ENCODE assay signal across 8 cellular contexts in the genomic region with DNA sequence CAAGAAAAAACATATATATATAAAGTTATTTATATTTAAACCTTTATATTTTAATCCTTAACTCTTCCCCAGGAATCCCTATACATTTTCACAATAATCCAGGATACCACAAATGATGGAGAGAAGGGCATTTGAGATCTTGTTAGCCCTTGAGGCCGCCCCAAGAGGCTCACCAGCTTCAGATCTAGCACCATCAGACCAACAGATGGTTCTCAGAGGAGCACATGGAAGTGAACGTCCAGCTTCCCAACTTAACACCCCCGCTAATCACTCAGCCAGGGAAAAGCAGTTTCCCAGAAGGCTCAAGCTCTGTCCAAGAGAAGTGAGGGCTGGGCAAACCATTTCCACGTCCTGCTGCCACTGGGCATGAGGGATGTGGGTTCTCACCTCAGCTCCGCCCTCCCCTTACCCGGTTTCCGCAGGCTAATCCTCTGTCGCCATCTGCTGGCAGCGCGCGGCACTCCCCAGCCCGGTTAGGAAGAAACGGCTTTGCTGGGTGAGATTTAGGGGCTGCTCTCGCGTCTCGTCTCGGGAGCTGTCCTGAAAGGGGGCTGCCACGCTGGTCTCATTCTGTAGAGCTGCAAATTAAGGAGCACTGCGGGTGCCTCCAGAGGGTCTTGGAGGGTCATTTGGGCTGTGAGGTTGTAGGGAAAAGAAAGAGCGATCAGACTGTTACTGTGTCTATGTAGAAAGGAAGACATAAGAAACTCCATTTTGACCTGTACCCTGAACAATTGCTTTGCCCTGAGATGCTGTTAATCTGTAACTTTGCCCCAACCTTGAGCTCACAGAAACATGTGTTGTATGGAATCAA. TPM values are rescaled to one million over a fixed set of nuclear protein-coding genes. Genes with fewer than 3 reads are reported as not detected.
DNase-seq lines count a peak whose midpoint lies in the region; ATAC-seq and TF ChIP-seq lines count a peak whose summit lies in the region.

No MANE protein-coding gene starts in this region.

- no peak overlapping the region for H3K4me3 ChIP-seq in ACC112 (ENCODE audit: low read depth, low read length)
- no peak overlapping the region for H3K4me3 ChIP-seq in liver (ENCODE audit: low read depth in 1 of 3, low read length in 3 of 3)

- peaks cover 35% of the 10 kb centered on the region for H3K36me3 Mint-ChIP-seq in activated CD4-positive, alpha-beta T cell treated with anti-CD3 and anti-CD28 coated beads for 36 hours (ENCODE audit: low read depth)

- DNase-seq in NCI-H446 (lab: John Stamatoyannopoulos, UW) (peak; percentile 47 to 85), cerebellum (ENCODE audit: low spot score) (peak; percentile 67)
- DNase-seq in activated CD4-positive, alpha-beta T cell treated with anti-CD3 and anti-CD28 coated beads for 36 hours: peak; percentile 93
- peak; percentile 79 to 88 for DNase-seq in stimulated activated CD4-positive, alpha-beta T cell treated with anti-CD3 and anti-CD28 coated beads, Interleukin-4, amount 100 ng/mL, for 4 hours

- peak overlapping the region; percentile 61 for H3K27ac Mint-ChIP-seq in activated CD4-positive, alpha-beta T cell treated with anti-CD3 and anti-CD28 coated beads for 36 hours

- H3K9ac ChIP-seq in liver (ENCODE audit: low read depth in 1 of 2, low read length in 2 of 2): no peak overlapping the region

- H3K27me3 ChIP-seq in ACC112 (ENCODE audit: insufficient read depth, low read length) (no peaks in the 10 kb centered on the region), liver (ENCODE audit: control insufficient read depth in 4 of 4, insufficient read depth in 4 of 4, low read length in 3 of 4) (no peaks in the 10 kb centered on the region)

- peaks cover 0 to 1% (median 0%) of the 10 kb centered on the region in 4 donors for H3K9me3 ChIP-seq in liver (ENCODE audit: control insufficient read depth in 4 of 4, low read length in 3 of 4)

- 16% methylated on average over 20 of the region's 20 CpGs for WGBS in liver

- H3K4me1 Mint-ChIP-seq in activated CD4-positive, alpha-beta T cell treated with anti-CD3 and anti-CD28 coated beads for 36 hours: peaks cover 5% of the 10 kb centered on the region

- CTCF ChIA-PET in activated CD4-positive, alpha-beta T cell treated with anti-CD3 and anti-CD28 coated beads for 36 hours (lab: Charles Lee): interaction anchor here (0.6 to 3.0 kb wide), 45 partner anchors 8 to 556 kb away, joined by 3 to 42 read pairs (median 5); a partner anchor contains a TSS

- H2AFZ ChIP-seq in ACC112 (ENCODE audit: low read length, unreplicated experiment): peak overlapping the region; percentile 62

- H3K27ac ChIP-seq in ACC112 (ENCODE audit: low read depth, low read length): no peak overlapping the region
- no peak overlapping the region for H3K27ac ChIP-seq in liver (ENCODE audit: low read depth in 1 of 2, low read length in 2 of 2)

- H3K36me3 ChIP-seq in ACC112 (ENCODE audit: insufficient read depth, low read length) (peaks cover 24% of the 10 kb centered on the region), liver (ENCODE audit: control insufficient read depth in 4 of 4, insufficient read depth in 3 of 4, low read depth in 1 of 4, low read length in 3 of 4) (peaks cover 0 to 10% (median 3%) of the 10 kb centered on the region in 4 donors)

- ATAC-seq in GM18873 (IDR thresholded peaks at IDR 0.05; ENCODE audit: low FRiP score, unreplicated experiment) (peak; percentile 86), HG03108 (IDR thresholded peaks at IDR 0.05; ENCODE audit: unreplicated experiment) (peak; percentile 97)
- ATAC-seq in activated CD4-positive, alpha-beta T cell treated with anti-CD3 and anti-CD28 coated beads for 36 hours: peak; percentile 100

- peak; percentile 97 for TF ChIP-seq CTCF in liver (IDR thresholded peaks at IDR 0.05; ENCODE audit: low read depth, low read length, missing input control)

- POLR2A ChIA-PET in activated CD4-positive, alpha-beta T cell treated with anti-CD3 and anti-CD28 coated beads for 36 hours (lab: Charles Lee): no interaction called here

- H3K9me3 Mint-ChIP-seq in activated CD4-positive, alpha-beta T cell treated with anti-CD3 and anti-CD28 coated beads for 36 hours (ENCODE audit: low read depth): peaks cover 9% of the 10 kb centered on the region

- peak overlapping the region; percentile 11 for H3K4me3 Mint-ChIP-seq in activated CD4-positive, alpha-beta T cell treated with anti-CD3 and anti-CD28 coated beads for 36 hours

- H3K79me2 ChIP-seq in ACC112 (ENCODE audit: control insufficient read depth, insufficient read depth, low read length, unreplicated experiment): no peaks in the 10 kb centered on the region

- no peaks in the 10 kb centered on the region for H3K27me3 Mint-ChIP-seq in activated CD4-positive, alpha-beta T cell treated with anti-CD3 and anti-CD28 coated beads for 36 hours

- TF ChIP-seq RAD21 in liver (IDR thresholded peaks at IDR 0.05): peak; percentile 92 to 98

- intact Hi-C loops in activated CD4-positive, alpha-beta T cell treated with anti-CD3 and anti-CD28 coated beads for 36 hours (cut with DNase I, micrococcal nuclease): loop anchor here (1.0 to 5.0 kb wide), 4 partner anchors 22 to 179 kb away; no protein-coding TSS in a partner anchor

- H3K4me1 ChIP-seq in ACC112 (ENCODE audit: control insufficient read depth, insufficient read depth, low read length, unreplicated experiment): no peaks in the 10 kb centered on the region
- H3K4me1 ChIP-seq in liver (ENCODE audit: control insufficient read depth in 4 of 4, insufficient read depth in 4 of 4, low read length in 3 of 4): peaks cover 0 to 5% (median 0%) of the 10 kb centered on the region in 4 donors

TF ChIP-seq in liver, 16 proteins besides CTCF, POLR2A, EP300 and RAD21:
- TF ChIP-seq FOXA2 (IDR thresholded peaks at IDR 0.05): no peak
- TF ChIP-seq RXRA (IDR thresholded peaks at IDR 0.05): peak in 1 of 2 donors; percentile 8
- TF ChIP-seq GABPA (IDR thresholded peaks at IDR 0.05 in 1 of 2, conservative IDR thresholded peaks at IDR 0.05 in 1 of 2): no peak
- no peak for TF ChIP-seq TAF1 (conservative IDR thresholded peaks at IDR 0.05)
- TF ChIP-seq, protein P1, sequence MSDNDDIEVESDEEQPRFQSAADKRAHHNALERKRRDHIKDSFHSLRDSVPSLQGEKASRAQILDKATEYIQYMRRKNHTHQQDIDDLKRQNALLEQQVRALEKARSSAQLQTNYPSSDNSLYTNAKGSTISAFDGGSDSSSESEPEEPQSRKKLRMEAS (IDR thresholded peaks at IDR 0.05): no peak
TF ChIP-seq in liver: peak in this region for 1.

RNA-seq across cellular contexts. Expression of a gene that starts 6.8 kb away (rescaled TPM):
- 100 to 1,000 TPM in 1 of 2 experiments, 10 to 100 TPM in 1; 87.9 to 135 TPM for total RNA-seq in activated CD4-positive, alpha-beta T cell treated with anti-CD3 and anti-CD28 coated beads for 36 hours
- total RNA-seq in cerebellum (24.4 TPM), liver (10 to 100 TPM; 20.9 to 27.0 TPM)
- 1 to 10 TPM; 5.9 to 7.6 TPM for polyA plus RNA-seq in liver

RNA-seq across cellular contexts. Expression of a gene that starts 28.8 kb away (rescaled TPM):
- 10 to 100 TPM; 32.3 to 38.9 TPM for total RNA-seq in activated CD4-positive, alpha-beta T cell treated with anti-CD3 and anti-CD28 coated beads for 36 hours
- total RNA-seq in cerebellum: 15.0 TPM
- 1 to 10 TPM in 1 of 2 donors, under 1 TPM in 1; 0.08 to 2.6 TPM for total RNA-seq in liver
- polyA plus RNA-seq in liver: 1 to 10 TPM in 1 of 2 donors, under 1 TPM in 1; 0.32 to 2.4 TPM

RNA-seq across cellular contexts. Expression of a gene that starts 36.1 kb away (rescaled TPM):
- under 1 TPM; 0.07 to 0.11 TPM for total RNA-seq in activated CD4-positive, alpha-beta T cell treated with anti-CD3 and anti-CD28 coated beads for 36 hours
- total RNA-seq in cerebellum (38.7 TPM), liver (10 to 100 TPM; 10.6 to 21.4 TPM)
- polyA plus RNA-seq in liver: 10 to 100 TPM in 1 of 2 donors, 1 to 10 TPM in 1; 7.5 to 17.9 TPM

RNA-seq across cellular contexts. Expression of a gene that starts 49.7 kb away (rescaled TPM):
- total RNA-seq in activated CD4-positive, alpha-beta T cell treated with anti-CD3 and anti-CD28 coated beads for 36 hours: not detected
- total RNA-seq in cerebellum: not detected
- total RNA-seq in liver: not detected
- not detected for polyA plus RNA-seq in liver

Comparison
In these comparisons a context has a peak if more than half of its experiments do, and no peak if none do; other contexts are left out.
1. RNA of a gene that starts 36.1 kb away (total RNA-seq): 38.7 TPM in cerebellum (single experiment) and 10.6 to 21.4 TPM in liver; 0.07 to 0.11 TPM in activated CD4-positive, alpha-beta T cell treated with anti-CD3 and anti-CD28 coated beads for 36 hours; every median in the first group is over 10 times any median in the second.
2. Peak in every context shown above with its lines, with median percentiles within 50 percentile points of each other: ATAC-seq and DNase-seq.